ENCODE assay signal across 5 cellular contexts in the genomic region with DNA sequence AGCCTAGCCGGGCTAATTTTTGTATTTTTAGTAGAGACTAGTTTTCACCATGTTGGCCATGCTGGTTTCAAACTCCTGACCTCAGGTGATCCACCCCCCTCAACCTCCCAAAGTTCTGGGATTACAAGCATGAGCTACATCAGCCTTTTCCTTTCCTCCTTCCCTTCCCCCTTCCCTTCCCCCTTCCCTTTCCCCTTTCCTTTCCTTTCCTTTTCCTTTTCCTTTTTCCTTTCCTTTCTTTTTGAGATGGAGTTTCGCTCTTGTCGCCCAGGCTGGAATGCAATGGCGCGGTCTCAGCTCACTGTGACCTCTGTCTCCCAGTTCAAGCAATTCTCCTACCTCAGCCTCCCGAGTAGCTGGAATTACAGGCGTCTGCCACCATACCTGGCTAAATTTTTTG. TPM values are rescaled to one million over a fixed set of nuclear protein-coding genes. Genes with fewer than 3 reads are reported as not detected.
"Had no signal": no experiment of that assay in that cellular context is flagged by ENCODE, and none has a peak within 500 bp of the region (broad histone marks: within the 10 kb centered on the region; RNA-seq: fewer than 3 reads in every experiment).

No MANE protein-coding gene starts in this region.

RNA-seq across cellular contexts. Expression of a gene that starts 55.3 kb away (rescaled TPM):
- total RNA-seq: activated B cell treated with CpG ODN at 0.5 μM for 24 hours; T-cell; T-helper 17 cell; T-helper 2 cell treated with Interferon-gamma antibody and Interleukin-4, amounts not matched to agents 100 ng/mL and 5 ng/mL, for 36 hours; WTC11 had no signal
